In the genomic region with DNA sequence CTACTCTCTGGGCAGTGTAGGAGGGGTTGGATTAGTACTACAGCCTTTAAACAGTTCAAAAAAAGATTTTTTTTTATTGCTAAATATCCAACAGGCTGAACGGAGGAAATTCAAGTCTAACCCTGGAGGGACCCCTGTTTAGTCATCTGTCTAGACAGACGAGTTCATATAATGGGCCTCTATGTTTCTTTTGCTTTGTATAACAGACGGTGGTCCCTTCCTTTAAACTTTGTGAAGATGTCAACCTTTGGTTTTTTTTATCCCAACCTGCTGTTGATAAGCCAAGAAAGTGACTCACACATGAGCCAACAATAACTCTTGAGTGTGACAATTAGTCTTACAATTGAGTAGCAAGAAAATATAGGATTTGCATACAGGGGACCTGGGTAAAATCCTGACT, we compare ENCODE assay signal across 1 cellular context.
TF ChIP-seq lines count a peak whose summit lies in the region.

No MANE protein-coding gene starts in this region.

TF ChIP-seq in endothelial cell of umbilical vein, 7 proteins besides CTCF, POLR2A, EP300 and RAD21:
- TF ChIP-seq JUN (IDR thresholded peaks at IDR 0.05; ENCODE audit: borderline replicate concordance, insufficient read depth, insufficient read length, low read depth), result peak; percentile 71
- peak; percentile 84 for TF ChIP-seq FOS (IDR thresholded peaks at IDR 0.05; ENCODE audit: borderline replicate concordance, insufficient read depth, low read length)
- TF ChIP-seq, protein P1, sequence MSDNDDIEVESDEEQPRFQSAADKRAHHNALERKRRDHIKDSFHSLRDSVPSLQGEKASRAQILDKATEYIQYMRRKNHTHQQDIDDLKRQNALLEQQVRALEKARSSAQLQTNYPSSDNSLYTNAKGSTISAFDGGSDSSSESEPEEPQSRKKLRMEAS (IDR thresholded peaks at IDR 0.05; ENCODE audit: insufficient read depth, insufficient read length), result no peak
- TF ChIP-seq POLR2AphosphoS5 (IDR thresholded peaks at IDR 0.05; ENCODE audit: insufficient read depth, low read depth, low read length), result peak; percentile 62
- TF ChIP-seq EZH2 (IDR thresholded peaks at IDR 0.05; ENCODE audit: borderline replicate concordance, low read depth, low read length, severe bottlenecking), result no peak
- peak; percentile 65 for TF ChIP-seq GATA2 (IDR thresholded peaks at IDR 0.05; ENCODE audit: insufficient read depth, insufficient read length, low read depth, low read length)
- no peak for TF ChIP-seq MYC (IDR thresholded peaks at IDR 0.05; ENCODE audit: low read depth, low read length)
